ENCODE assay signal across 27 cellular contexts in the genomic region with DNA sequence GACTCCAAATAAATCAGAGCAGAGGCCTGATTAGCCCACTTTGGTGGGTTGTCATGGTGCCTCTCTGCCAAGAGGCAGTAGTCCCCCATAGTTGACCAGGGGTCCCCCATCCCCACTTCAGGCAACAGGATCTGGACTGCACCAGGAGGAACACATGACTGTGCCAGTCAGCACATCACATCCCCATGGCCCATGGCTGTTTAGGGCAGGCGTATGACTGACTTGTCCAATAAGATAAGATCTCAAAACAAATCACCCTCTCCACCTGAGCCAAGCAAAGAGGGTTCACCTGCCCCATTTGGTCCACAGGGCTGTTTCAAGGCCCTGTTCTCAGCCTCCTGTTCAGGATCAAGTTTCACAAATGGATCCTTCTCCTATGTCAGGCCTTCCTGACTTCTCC.
A peak's percentile ranks its signal among the peaks of the same experiment; 100 is the strongest.
DNase-seq lines count a peak whose midpoint lies in the region; ATAC-seq and TF ChIP-seq lines count a peak whose summit lies in the region.
"Had no signal": no experiment of that assay in that cellular context is flagged by ENCODE, and none has a peak within 500 bp of the region (broad histone marks: within the 10 kb centered on the region; RNA-seq: fewer than 3 reads in every experiment).

No MANE protein-coding gene starts in this region.

- peaks cover 24% of the 10 kb centered on the region for H3K27me3 Mint-ChIP-seq in endodermal cell (ENCODE audit: insufficient read depth)
- H3K27me3 Mint-ChIP-seq: stimulated activated memory B cell treated with anti-CD40 and anti-IgM and Interleukin-4, amounts not matched to agents 10 μg/mL and 1 μg/mL and 100 μg/mL, for 72 hours; T-cell had no signal

- no peak overlapping the region for H3K9ac ChIP-seq in endodermal cell (ENCODE audit: extremely low read depth, low read length, poor library complexity, severe bottlenecking)

- peaks cover 7% of the 10 kb centered on the region for H3K4me1 Mint-ChIP-seq in endodermal cell

- no peak for ATAC-seq in activated CD4-positive, CD25-positive, alpha-beta regulatory T cell treated with anti-CD3 and anti-CD28 coated beads, Interleukin-2, amount 50 U/mL, for 24 hours
- ATAC-seq in GM19324 (IDR thresholded peaks at IDR 0.05; ENCODE audit: low FRiP score, unreplicated experiment): no peak
- ATAC-seq: heart left ventricle; stimulated activated memory B cell treated with anti-CD40 and anti-IgM and Interleukin-4, amounts not matched to agents 10 μg/mL and 1 μg/mL and 100 μg/mL, for 72 hours; T-cell; WTC11 had no signal

- no peaks in the 10 kb centered on the region for H3K4me1 ChIP-seq in endodermal cell (ENCODE audit: control insufficient read depth, insufficient read depth, low read length)
- H3K4me1 ChIP-seq: esophagus squamous epithelium, heart left ventricle, SJSA1 had no signal

- 97% methylated on average over 1 of the region's 1 CpG; no CpG with 5 or more reads in 1 of the 2 experiments for WGBS in endodermal cell (ENCODE audit: insufficient coverage in 1 of 2, insufficient read length in 1 of 2), 2 experiments

- TF ChIP-seq CTCF in endodermal cell (conservative IDR thresholded peaks at IDR 0.05): no peak

- H3K9me3 ChIP-seq in KOPT-K1 (ENCODE audit: insufficient read depth, low read length, poor library complexity, severe bottlenecking): no peaks in the 10 kb centered on the region
- no peaks in the 10 kb centered on the region for H3K9me3 ChIP-seq in endodermal cell (ENCODE audit: control insufficient read depth, low read length)
- H3K9me3 ChIP-seq: esophagus squamous epithelium, heart left ventricle, SJSA1, upper lobe of left lung had no signal

- no peak overlapping the region for H3K4me3 Mint-ChIP-seq in endodermal cell
- H3K4me3 Mint-ChIP-seq: CD4-positive, CD25-positive, alpha-beta regulatory T cell; dendritic cell treated with granulocyte-macrophage colony-stimulating factor and Interleukin-4, amounts not matched to agents 40 ng/mL and 50 ng/mL, for 4 days; stimulated activated memory B cell treated with anti-CD40 and anti-IgM and Interleukin-4, amounts not matched to agents 10 μg/mL and 1 μg/mL and 100 μg/mL, for 72 hours; T-cell; WTC11 had no signal

- H3K9me3 Mint-ChIP-seq in endodermal cell: no peaks in the 10 kb centered on the region
- H3K9me3 Mint-ChIP-seq: dendritic cell treated with granulocyte-macrophage colony-stimulating factor and Interleukin-4, amounts not matched to agents 40 ng/mL and 50 ng/mL, for 4 days; nephron progenitor cell; stimulated activated memory B cell treated with anti-CD40 and anti-IgM and Interleukin-4, amounts not matched to agents 10 μg/mL and 1 μg/mL and 100 μg/mL, for 72 hours; T-cell; WTC11 had no signal

- peak; percentile 5 for DNase-seq in activated CD4-positive, CD25-positive, alpha-beta regulatory T cell treated with anti-CD3 and anti-CD28 coated beads, Interleukin-2, amount 50 U/mL, for 72 hours
- peak; percentile 36 for DNase-seq in endodermal cell
- peak; percentile 14 for DNase-seq in stimulated activated CD8-positive, alpha-beta memory T cell treated with anti-CD3 and anti-CD28 coated beads, Interleukin-4, amount 100 ng/mL, for 48 hours
- DNase-seq in NCI-H1436 (lab: John Stamatoyannopoulos, UW): no peak
- no peak for DNase-seq in T-helper 1 cell
- DNase-seq: activated gamma-delta T cell treated with Interleukin-2 at 50 U/mL for 16 hours; caudate nucleus; CD4-positive, CD25-positive, alpha-beta regulatory T cell; esophagus squamous epithelium; foreskin melanocyte; NCI-H1417 treated with DMSO at 0.1 percent for 48 hours; NCI-H2107; nephron progenitor cell; RPMI8226; stimulated activated CD4-positive, alpha-beta T cell treated with anti-CD3 and anti-CD28 coated beads, Interleukin-15, amount 100 ng/mL, for 24 hours; stimulated activated CD4-positive, alpha-beta T cell treated with anti-CD3 and anti-CD28 coated beads, Interleukin-4, amount 100 ng/mL, for 4 hours; substantia nigra had no signal

- H3K4me3 ChIP-seq in endodermal cell (ENCODE audit: low read length): no peak overlapping the region
- H3K4me3 ChIP-seq: esophagus squamous epithelium, heart left ventricle, SJSA1, upper lobe of left lung had no signal

- H3K27ac Mint-ChIP-seq in endodermal cell: no peak overlapping the region
- H3K27ac Mint-ChIP-seq: dendritic cell treated with granulocyte-macrophage colony-stimulating factor and Interleukin-4, amounts not matched to agents 40 ng/mL and 50 ng/mL, for 4 days; nephron progenitor cell; stimulated activated memory B cell treated with anti-CD40 and anti-IgM and Interleukin-4, amounts not matched to agents 10 μg/mL and 1 μg/mL and 100 μg/mL, for 72 hours; WTC11 had no signal

- peaks cover 13% of the 10 kb centered on the region for H3K27me3 ChIP-seq in endodermal cell (ENCODE audit: control insufficient read depth, insufficient read depth, low read length, poor library complexity, severe bottlenecking)
- H3K27me3 ChIP-seq: SJSA1, upper lobe of left lung had no signal

- H3K36me3 ChIP-seq in KOPT-K1 (ENCODE audit: insufficient read depth, low read length) (no peaks in the 10 kb centered on the region), endodermal cell (ENCODE audit: control insufficient read depth, insufficient read depth, low read length) (no peaks in the 10 kb centered on the region)
- H3K36me3 ChIP-seq: esophagus squamous epithelium, heart left ventricle, SJSA1, upper lobe of left lung had no signal

- H3K27ac ChIP-seq in KOPT-K1 (ENCODE audit: low read depth, low read length, poor library complexity, severe bottlenecking): peak overlapping the region; percentile 9
- H3K27ac ChIP-seq in endodermal cell (ENCODE audit: low read depth, low read length): no peak overlapping the region
- H3K27ac ChIP-seq: esophagus squamous epithelium, heart left ventricle, SJSA1, upper lobe of left lung had no signal

- no peaks in the 10 kb centered on the region for H3K36me3 Mint-ChIP-seq in endodermal cell (ENCODE audit: low read depth)
- H3K36me3 Mint-ChIP-seq: CD4-positive, CD25-positive, alpha-beta regulatory T cell; stimulated activated memory B cell treated with anti-CD40 and anti-IgM and Interleukin-4, amounts not matched to agents 10 μg/mL and 1 μg/mL and 100 μg/mL, for 72 hours; T-cell; WTC11 had no signal

Comparison
In these comparisons a context has a peak if more than half of its experiments do, and no peak if none do; other contexts are left out.
1. DNase-seq: peak in activated CD4-positive, CD25-positive, alpha-beta regulatory T cell treated with anti-CD3 and anti-CD28 coated beads, Interleukin-2, amount 50 U/mL, for 72 hours (single experiment), endodermal cell (single experiment) and stimulated activated CD8-positive, alpha-beta memory T cell treated with anti-CD3 and anti-CD28 coated beads, Interleukin-4, amount 100 ng/mL, for 48 hours (single experiment); none in NCI-H1436 (single experiment) and T-helper 1 cell (0 of 5).